13 cellular contexts compared by ENCODE assay signal in the genomic region with DNA sequence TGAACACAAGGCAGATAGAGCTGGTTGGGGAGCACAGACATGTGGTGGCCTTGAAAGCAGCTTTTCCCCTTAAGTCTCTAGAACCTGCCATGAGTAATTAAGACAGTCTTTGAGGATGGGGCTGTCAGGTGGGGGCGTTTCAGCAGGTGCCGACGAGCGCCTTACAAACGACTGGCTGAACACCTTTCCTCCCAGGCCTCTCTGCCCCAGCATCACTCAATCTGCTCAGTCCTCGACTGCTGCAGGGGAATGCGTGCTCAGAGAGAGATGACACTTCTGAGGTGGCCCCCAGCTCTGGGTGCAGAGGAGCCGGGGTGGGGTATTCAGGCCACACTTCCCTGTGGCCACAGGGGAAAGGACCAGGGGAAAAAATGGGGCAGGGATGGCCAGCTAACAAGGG. TPM values are rescaled to one million over a fixed set of nuclear protein-coding genes. Genes with fewer than 3 reads are reported as not detected.
DNase-seq lines count a peak whose midpoint lies in the region; ATAC-seq and TF ChIP-seq lines count a peak whose summit lies in the region.
"Had no signal": no experiment of that assay in that cellular context is flagged by ENCODE, and none has a peak within 500 bp of the region (broad histone marks: within the 10 kb centered on the region; RNA-seq: fewer than 3 reads in every experiment).

No MANE protein-coding gene starts in this region.

- no peaks in the 10 kb centered on the region for H3K9me3 ChIP-seq in tibial artery
- H3K9me3 ChIP-seq: SJCRH30, thyroid gland had no signal

- CTCF ChIA-PET in RWPE1 (lab: Yijun Ruan, JAX) = no interaction called here
- CTCF ChIA-PET in activated CD8-positive, alpha-beta T cell treated with anti-CD3 and anti-CD28 coated beads, Interleukin-2, amount 10 ng/mL, durations not matched to agents 7 days and 5 days (lab: Charles Lee) = interaction anchor here (1.2 kb wide), 1 partner anchor 9 kb away, joined by 4 read pairs; no protein-coding TSS in a partner anchor

- H3K4me3 ChIP-seq in coronary artery (peak overlapping the region; percentile 79), tibial artery (peak overlapping the region; percentile 48 to 50)
- H3K4me3 ChIP-seq: SJCRH30, thyroid gland had no signal

- DNase-seq in RWPE1 (ENCODE audit: low spot score) = no peak
- no peak for DNase-seq in coronary artery (ENCODE audit: low spot score)
- DNase-seq in mesothelial cell of epicardium (ENCODE audit: low spot score in 2 of 2, unreplicated experiment in 2 of 2) = no peak
- no peak for DNase-seq in tibial artery
- DNase-seq in effector CD8-positive, alpha-beta T cell (lab: John Stamatoyannopoulos, UW) = no peak
- no peak for DNase-seq in activated CD8-positive, alpha-beta T cell treated with anti-CD3 and anti-CD28 coated beads, Interleukin-2, amount 10 ng/mL, durations not matched to agents 7 days and 5 days
- DNase-seq: activated effector memory CD4-positive, alpha-beta T cell treated with anti-CD3 and anti-CD28 coated beads, Interleukin-2, amount 50 U/mL, for 16 hours; effector CD4-positive, alpha-beta T cell; SJCRH30; thyroid gland had no signal

- ATAC-seq in GM19328 (IDR thresholded peaks at IDR 0.05; ENCODE audit: unreplicated experiment) = no peak
- no peak for ATAC-seq in GM19455 (IDR thresholded peaks at IDR 0.05; ENCODE audit: unreplicated experiment)
- ATAC-seq in activated CD8-positive, alpha-beta T cell treated with anti-CD3 and anti-CD28 coated beads, Interleukin-2, amount 10 ng/mL, durations not matched to agents 7 days and 5 days = no peak

- peak overlapping the region; percentile 77 for H3K27ac Mint-ChIP-seq in mesothelial cell of epicardium
- no peak overlapping the region for H3K27ac Mint-ChIP-seq in activated CD8-positive, alpha-beta T cell treated with anti-CD3 and anti-CD28 coated beads, Interleukin-2, amount 10 ng/mL, durations not matched to agents 7 days and 5 days

- POLR2A ChIA-PET in RWPE1 (lab: Yijun Ruan, JAX; ENCODE audit: low non-redundant PET) = no interaction called here
- POLR2A ChIA-PET in activated CD8-positive, alpha-beta T cell treated with anti-CD3 and anti-CD28 coated beads, Interleukin-2, amount 10 ng/mL, durations not matched to agents 7 days and 5 days (lab: Charles Lee) = no interaction called here

- peaks cover 33% of the 10 kb centered on the region for H3K36me3 Mint-ChIP-seq in mesothelial cell of epicardium
- H3K36me3 Mint-ChIP-seq in activated CD8-positive, alpha-beta T cell treated with anti-CD3 and anti-CD28 coated beads, Interleukin-2, amount 10 ng/mL, durations not matched to agents 7 days and 5 days (ENCODE audit: low read depth) = peaks cover 47% of the 10 kb centered on the region

- TF ChIP-seq CTCF in RWPE1 (conservative IDR thresholded peaks at IDR 0.05; ENCODE audit: low read depth) (no peak), coronary artery (IDR thresholded peaks at IDR 0.05) (no peak), mesothelial cell of epicardium (IDR thresholded peaks at IDR 0.05; ENCODE audit: unreplicated experiment) (no peak), tibial artery (IDR thresholded peaks at IDR 0.05) (no peak)

- H3K27me3 Mint-ChIP-seq in mesothelial cell of epicardium (ENCODE audit: low read depth) = no peaks in the 10 kb centered on the region
- no peaks in the 10 kb centered on the region for H3K27me3 Mint-ChIP-seq in activated CD8-positive, alpha-beta T cell treated with anti-CD3 and anti-CD28 coated beads, Interleukin-2, amount 10 ng/mL, durations not matched to agents 7 days and 5 days (ENCODE audit: low read depth)

- H3K9me3 Mint-ChIP-seq in mesothelial cell of epicardium = no peaks in the 10 kb centered on the region
- no peaks in the 10 kb centered on the region for H3K9me3 Mint-ChIP-seq in activated CD8-positive, alpha-beta T cell treated with anti-CD3 and anti-CD28 coated beads, Interleukin-2, amount 10 ng/mL, durations not matched to agents 7 days and 5 days (ENCODE audit: insufficient read depth)
- H3K9me3 Mint-ChIP-seq: nephron had no signal

- peaks cover 5 to 37% (median 15%) of the 10 kb centered on the region in 4 donors for H3K4me1 ChIP-seq in tibial artery
- H3K4me1 ChIP-seq: SJCRH30, thyroid gland had no signal

- H3K27ac ChIP-seq in RWPE1 (peak overlapping the region; percentile 96), coronary artery (peak overlapping the region; percentile 76 to 96), tibial artery (peak overlapping the region; percentile 83 to 84)

- no peaks in the 10 kb centered on the region for H3K27me3 ChIP-seq in tibial artery
- H3K27me3 ChIP-seq: SJCRH30, thyroid gland had no signal

- peaks cover 34 to 72% (median 58%) of the 10 kb centered on the region in 3 donors for H3K36me3 ChIP-seq in tibial artery

- intact Hi-C loops in tibial artery (cut with DNase I; ENCODE audit: low total_unique reads) = no loop called here

- peaks cover 25% of the 10 kb centered on the region for H3K4me1 Mint-ChIP-seq in mesothelial cell of epicardium
- no peaks in the 10 kb centered on the region for H3K4me1 Mint-ChIP-seq in activated CD8-positive, alpha-beta T cell treated with anti-CD3 and anti-CD28 coated beads, Interleukin-2, amount 10 ng/mL, durations not matched to agents 7 days and 5 days (ENCODE audit: low read depth)

- H3K4me3 Mint-ChIP-seq in mesothelial cell of epicardium = no peak overlapping the region
- H3K4me3 Mint-ChIP-seq in activated CD8-positive, alpha-beta T cell treated with anti-CD3 and anti-CD28 coated beads, Interleukin-2, amount 10 ng/mL, durations not matched to agents 7 days and 5 days = no peak overlapping the region

RNA-seq across cellular contexts. Expression of a gene that starts 8.1 kb away (rescaled TPM):
- total RNA-seq in mesothelial cell of epicardium = 30.7 to 33.5 TPM (median 31.9 TPM) in 3 replicates
- total RNA-seq in activated CD8-positive, alpha-beta T cell treated with anti-CD3 and anti-CD28 coated beads, Interleukin-2, amount 10 ng/mL, durations not matched to agents 7 days and 5 days = 10 to 100 TPM; 56.5 to 57.1 TPM

RNA-seq across cellular contexts. Expression of a gene that starts 23.2 kb away (rescaled TPM):
- 207 to 212 TPM (median 209 TPM) in 3 replicates for total RNA-seq in mesothelial cell of epicardium
- 10 to 100 TPM; 49.6 to 50.4 TPM for total RNA-seq in activated CD8-positive, alpha-beta T cell treated with anti-CD3 and anti-CD28 coated beads, Interleukin-2, amount 10 ng/mL, durations not matched to agents 7 days and 5 days

RNA-seq across cellular contexts. Expression of a gene that starts 31.1 kb away (rescaled TPM):
- total RNA-seq in mesothelial cell of epicardium = 5.0 to 5.6 TPM (median 5.2 TPM) in 3 replicates
- total RNA-seq in activated CD8-positive, alpha-beta T cell treated with anti-CD3 and anti-CD28 coated beads, Interleukin-2, amount 10 ng/mL, durations not matched to agents 7 days and 5 days = 10 to 100 TPM; 19.5 to 20.2 TPM

RNA-seq across cellular contexts. Expression of a gene that starts 58.6 kb away (rescaled TPM):
- 18.0 to 22.7 TPM (median 21.6 TPM) in 3 replicates for total RNA-seq in mesothelial cell of epicardium
- 10 to 100 TPM; 58.0 to 61.5 TPM for total RNA-seq in activated CD8-positive, alpha-beta T cell treated with anti-CD3 and anti-CD28 coated beads, Interleukin-2, amount 10 ng/mL, durations not matched to agents 7 days and 5 days
